ENCODE assay signal across 8 cellular contexts in the genomic region with DNA sequence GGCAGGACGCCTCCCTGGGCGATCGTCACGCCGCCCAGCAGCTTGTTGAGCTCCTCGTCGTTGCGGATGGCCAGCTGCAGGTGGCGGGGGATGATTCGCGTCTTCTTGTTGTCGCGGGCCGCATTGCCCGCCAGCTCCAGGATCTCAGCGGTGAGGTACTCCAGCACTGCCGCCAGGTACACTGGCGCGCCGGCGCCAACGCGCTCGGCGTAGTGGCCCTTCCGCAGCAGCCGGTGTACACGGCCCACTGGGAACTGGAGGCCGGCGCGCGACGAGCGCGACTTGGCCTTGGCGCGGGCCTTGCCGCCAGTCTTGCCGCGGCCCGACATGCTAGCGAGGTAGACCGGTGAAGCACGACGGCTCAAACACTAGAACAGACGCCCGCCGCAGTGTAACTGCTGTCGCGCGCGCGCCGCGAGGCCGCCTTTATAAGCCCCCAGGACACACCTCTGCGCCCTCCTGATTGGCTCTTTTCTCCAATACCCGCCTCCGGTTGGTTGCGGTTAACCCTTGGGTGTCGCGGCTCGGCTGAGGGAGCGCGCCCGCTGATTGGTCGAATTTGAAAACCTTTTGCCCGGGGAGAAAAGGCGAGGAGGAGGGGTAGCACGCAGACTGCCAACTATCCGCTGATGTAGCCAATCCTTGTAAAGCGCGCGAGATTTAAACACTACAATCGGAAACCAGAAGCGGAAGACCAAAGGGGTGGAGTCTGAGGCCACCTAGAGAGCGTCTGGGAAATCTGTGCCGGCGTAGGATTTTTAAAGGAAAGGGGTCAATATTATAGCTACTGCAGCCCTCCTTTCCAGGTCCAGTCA.
DNase-seq lines count a peak whose midpoint lies in the region; ATAC-seq and TF ChIP-seq lines count a peak whose summit lies in the region.

No MANE protein-coding gene starts in this region.

- peak; percentile 100 for DNase-seq in AG10803 (ENCODE audit: low read depth)
- peak; percentile 100 for DNase-seq in NCI-H345 (lab: John Stamatoyannopoulos, UW)
- peak; percentile 97 to 98 (median 98) for DNase-seq in activated CD4-positive, CD25-positive, alpha-beta regulatory T cell (lab: John Stamatoyannopoulos, UW)
- DNase-seq in central memory CD8-positive, alpha-beta T cell (ENCODE audit: low spot score in 2 of 2): peak; percentile 99 to 100
- peak; percentile 100 for DNase-seq in inferior parietal cortex (ENCODE audit: extremely low spot score)
- DNase-seq in smooth muscle cell of the brain vasculature (ENCODE audit: low read depth, low spot score): peak; percentile 98

- no peaks in the 10 kb centered on the region for H3K27me3 Mint-ChIP-seq in central memory CD8-positive, alpha-beta T cell

- peak overlapping the region; percentile 93 for H3K4me3 Mint-ChIP-seq in central memory CD8-positive, alpha-beta T cell

- no peak for TF ChIP-seq CTCF in AG10803 (conservative IDR thresholded peaks at IDR 0.05; ENCODE audit: low read length)

- ATAC-seq in GM19035 (IDR thresholded peaks at IDR 0.05; ENCODE audit: unreplicated experiment) (peak; percentile 79), HG03342 (IDR thresholded peaks at IDR 0.05; ENCODE audit: unreplicated experiment) (peak; percentile 80)
- ATAC-seq in central memory CD8-positive, alpha-beta T cell (replicated peaks; ENCODE audit: extremely low read depth, poor library complexity, severe bottlenecking): peak; percentile 90

- peak overlapping the region; percentile 96 for H3K27ac Mint-ChIP-seq in central memory CD8-positive, alpha-beta T cell (ENCODE audit: low read depth)

- peaks cover 29% of the 10 kb centered on the region for H3K36me3 Mint-ChIP-seq in central memory CD8-positive, alpha-beta T cell (ENCODE audit: insufficient read depth)

- H3K9me3 Mint-ChIP-seq in central memory CD8-positive, alpha-beta T cell: no peaks in the 10 kb centered on the region

- peak overlapping the region; percentile 75 for H3K4me3 ChIP-seq in AG10803 (ENCODE audit: low read length)

- H3K4me1 Mint-ChIP-seq in central memory CD8-positive, alpha-beta T cell: peaks cover 47% of the 10 kb centered on the region

Comparison
In these comparisons a context has a peak if more than half of its experiments do, and no peak if none do; other contexts are left out.
1. Peak in every context shown above with its lines: DNase-seq, ATAC-seq and H3K4me3 ChIP-seq.